In the genomic region with DNA sequence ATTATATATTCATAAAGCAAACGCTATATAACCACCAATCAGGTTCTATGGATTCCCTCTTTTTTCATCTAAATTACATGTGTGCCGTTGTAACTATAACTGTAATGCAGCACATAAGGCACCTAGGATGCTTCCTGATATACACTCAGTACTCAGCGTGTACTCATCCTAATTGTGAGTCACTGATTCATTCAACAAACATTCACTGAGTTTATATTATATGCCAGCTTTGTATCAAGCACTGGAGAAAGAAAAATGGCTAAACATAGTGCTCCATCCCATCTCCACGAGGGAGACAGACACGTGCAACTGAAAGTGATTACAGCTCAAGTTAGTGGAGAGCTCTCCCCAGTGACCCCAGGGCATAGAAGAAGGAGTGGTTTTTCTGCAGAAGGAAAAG, we compare ENCODE assay signal across 29 cellular contexts. TPM values are rescaled to one million over a fixed set of nuclear protein-coding genes. Genes with fewer than 3 reads are reported as not detected.
"Had no signal": no experiment of that assay in that cellular context is flagged by ENCODE, and none has a peak within 500 bp of the region (broad histone marks: within the 10 kb centered on the region; RNA-seq: fewer than 3 reads in every experiment).

No MANE protein-coding gene starts in this region.

- H3K27me3 ChIP-seq: colonic mucosa, hepatocyte had no signal

- DNase-seq: colonic mucosa; cortex of kidney; effector CD8-positive, alpha-beta T cell; effector memory CD8-positive, alpha-beta T cell; endodermal cell; erythroblast; esophagus squamous epithelium; heart left ventricle; hypothalamus; immature natural killer cell; islet precursor cell; left cardiac atrium; left lung; left ventricle myocardium superior; lower lobe of right lung; mesenchymal stem cell; mucosa of descending colon; naive B cell had no signal

- FAIRE-seq: endometrium, frontal cortex had no signal

- H3K4me3 ChIP-seq: colonic mucosa, esophagus squamous epithelium, gastroesophageal sphincter, heart left ventricle, hepatocyte, left lung, lower lobe of right lung, mucosa of descending colon had no signal

- H3K4me2 ChIP-seq: hepatocyte had no signal

- H3K27ac Mint-ChIP-seq: dendritic cell treated with granulocyte-macrophage colony-stimulating factor and Interleukin-4, amounts not matched to agents 40 ng/mL and 50 ng/mL, for 4 days; effector memory CD8-positive, alpha-beta T cell; endodermal cell; immature natural killer cell; mesothelial cell of epicardium; naive B cell had no signal

- ATAC-seq: effector memory CD8-positive, alpha-beta T cell; esophagus mucosa; gastroesophageal sphincter; heart left ventricle; left cardiac atrium; left lung; left ventricle myocardium superior; lower lobe of right lung; mucosa of descending colon had no signal

- H3K79me2 ChIP-seq: hepatocyte had no signal

- H3K4me1 ChIP-seq: colonic mucosa, gastroesophageal sphincter, heart left ventricle, left lung, lower lobe of right lung had no signal

- H3K9me3 Mint-ChIP-seq: dendritic cell treated with granulocyte-macrophage colony-stimulating factor and Interleukin-4, amounts not matched to agents 40 ng/mL and 50 ng/mL, for 4 days; mesothelial cell of epicardium had no signal

- H3K36me3 ChIP-seq: colonic mucosa, esophagus squamous epithelium, gastroesophageal sphincter, heart left ventricle, left lung, lower lobe of right lung had no signal

- H3K27ac ChIP-seq: colonic mucosa, epithelial cell of prostate, esophagus squamous epithelium, gastroesophageal sphincter, heart left ventricle, hepatocyte, left lung, lower lobe of right lung had no signal

- H3K4me3 Mint-ChIP-seq: dendritic cell treated with granulocyte-macrophage colony-stimulating factor and Interleukin-4, amounts not matched to agents 40 ng/mL and 50 ng/mL, for 4 days; effector memory CD8-positive, alpha-beta T cell; endodermal cell; immature natural killer cell; mesothelial cell of epicardium; naive B cell had no signal

- H3K9me3 ChIP-seq: colonic mucosa, lower lobe of right lung, mucosa of descending colon had no signal

- H2AFZ ChIP-seq: hepatocyte had no signal

- H3K36me3 Mint-ChIP-seq: immature natural killer cell, mesothelial cell of epicardium had no signal

RNA-seq across cellular contexts. Expression of a gene that starts 49.9 kb away (rescaled TPM):
- total RNA-seq: esophagus mucosa, fibroblast of lung, kidney epithelial cell, left ventricle myocardium superior, myocyte had no signal
- polyA plus RNA-seq: immature natural killer cell had no signal
